Comparison of ENCODE assay signal across 8 cellular contexts in genomic region chr1:167715653-167716302, GRCh38. TPM values are rescaled to one million over a fixed set of nuclear protein-coding genes. Genes with fewer than 3 reads are reported as not detected.
A peak's percentile ranks its signal among the peaks of the same experiment; 100 is the strongest.
DNase-seq lines count a peak whose midpoint lies in the region; ATAC-seq and TF ChIP-seq lines count a peak whose summit lies in the region.

No MANE protein-coding gene starts in this region.

- H3K4me3 ChIP-seq in Panc1 (ENCODE audit: low read depth in 2 of 2, low read length in 2 of 2) (peak overlapping the region; percentile 92 to 94), esophagus muscularis mucosa (peak overlapping the region; percentile 61 to 81 (median 71)), trophoblast cell (ENCODE audit: low read depth, low read length) (no peak overlapping the region)

- peaks cover 8% of the 10 kb centered on the region; the same call in 1 of the 2 replicates for H3K4me1 ChIP-seq in Panc1 (ENCODE audit: control insufficient read depth, insufficient read depth, low read length)
- peaks cover 8 to 27% (median 23%) of the 10 kb centered on the region in 4 donors for H3K4me1 ChIP-seq in esophagus muscularis mucosa
- peaks cover 15 to 22% of the 10 kb centered on the region in 2 experiments for H3K4me1 ChIP-seq in trophoblast cell (ENCODE audit: control insufficient read depth in 1 of 2, insufficient read depth in 2 of 2, low read length in 2 of 2)

- no peak for TF ChIP-seq EP300 in esophagus muscularis mucosa (IDR thresholded peaks at IDR 0.05)

- H3K27ac ChIP-seq in Panc1 (ENCODE audit: low read length) (peak overlapping the region; percentile 81), esophagus muscularis mucosa (replicated peaks in 1 of 4) (peak overlapping the region; percentile 87 to 94 (median 90)), trophoblast cell (ENCODE audit: low read depth, low read length) (peak overlapping the region; percentile 73)

- no peak overlapping the region for H2BK120ac ChIP-seq in trophoblast cell (ENCODE audit: insufficient read depth, low read length, poor library complexity)

- H3K4me2 ChIP-seq in trophoblast cell (ENCODE audit: low read length): peak overlapping the region; percentile 62

- H3K27me3 ChIP-seq in Panc1 (ENCODE audit: control insufficient read depth, insufficient read depth, low read length): no peaks in the 10 kb centered on the region
- no peaks in the 10 kb centered on the region for H3K27me3 ChIP-seq in esophagus muscularis mucosa
- no peaks in the 10 kb centered on the region for H3K27me3 ChIP-seq in trophoblast cell (ENCODE audit: insufficient read depth, low read length)

- no peak overlapping the region for H3K23ac ChIP-seq in trophoblast cell (ENCODE audit: low read length)

- BruUV-seq in Panc1 (replicated peaks; lab: Mats Ljungman, UMichigan): no TSS peak

- TF ChIP-seq CTCF in Panc1 (IDR thresholded peaks at IDR 0.05) (peak; percentile 48), esophagus muscularis mucosa (IDR thresholded peaks at IDR 0.05) (no peak)

- H4K12ac ChIP-seq in trophoblast cell (ENCODE audit: low read depth, low read length): no peak overlapping the region

- intact Hi-C loops in Right ventricle myocardium superior (cut with DNase I) (no loop called here), cardiac septum (cut with DNase I) (loop anchor here (2.0 kb wide), 2 partner anchors 81 to 219 kb away; no protein-coding TSS in a partner anchor), Panc1 (cut with micrococcal nuclease; ENCODE audit: unreplicated experiment) (no loop called here), esophagus muscularis mucosa (cut with DNase I) (loop anchor here (2.0 kb wide), 1 partner anchor 221 kb away; the partner anchor contains the start of genes DCAF6 and MPC2)

- CTCF ChIA-PET in Panc1 (lab: Charles Lee): interaction anchor here (0.6 to 0.7 kb wide), 3 partner anchors 40 to 87 kb away, joined by 3 to 14 read pairs (median 6); no protein-coding TSS in a partner anchor

- no peak overlapping the region for H2BK5ac ChIP-seq in trophoblast cell (ENCODE audit: low read depth, low read length, poor library complexity)

- no peak overlapping the region for H3K14ac ChIP-seq in trophoblast cell (ENCODE audit: low read length)

- in situ Hi-C loops in Panc1 (cut with HindIII; ENCODE audit: low pct_unique_long_range_greater_than_20kb, low sequenced_read_pairs): no loop called here

- no peak overlapping the region for H2AFZ ChIP-seq in trophoblast cell (ENCODE audit: insufficient read depth, low read length, poor library complexity)

- DNase-seq in Right ventricle myocardium superior: no peak
- no peak for DNase-seq in cardiac septum (ENCODE audit: low spot score)
- DNase-seq in Panc1 (ENCODE audit: low read depth, low spot score): no peak
- DNase-seq in esophagus muscularis mucosa (ENCODE audit: extremely low spot score): no peak
- no peak for DNase-seq in trophoblast cell
- DNase-seq in NCI-H1436 (lab: John Stamatoyannopoulos, UW): no peak
- DNase-seq in NCI-H1048 (lab: John Stamatoyannopoulos, UW): no peak
- DNase-seq in DMS114 treated with DMSO at 0.1 percent for 48 hours (lab: John Stamatoyannopoulos, UW; ENCODE audit: unreplicated experiment): no peak

- H2BK12ac ChIP-seq in trophoblast cell (ENCODE audit: low read length): no peak overlapping the region

- no peak overlapping the region for H3K4ac ChIP-seq in trophoblast cell (ENCODE audit: low read depth, low read length)

- H2AK5ac ChIP-seq in trophoblast cell (ENCODE audit: low read length): no peak overlapping the region

- under 1% methylated on average over 13 of the region's 13 CpGs for WGBS in esophagus muscularis mucosa
- WGBS in trophoblast cell (ENCODE audit: extremely low coverage, insufficient coverage, insufficient read length): no CpG with 5 or more reads among the region's 13 CpGs

- H3K9ac ChIP-seq in trophoblast cell (ENCODE audit: low read length): no peak overlapping the region

- ATAC-seq in Right ventricle myocardium superior (ENCODE audit: poor library complexity) (peak; percentile 7), Panc1 (no peak)

- peaks cover 33% of the 10 kb centered on the region for H3K79me1 ChIP-seq in trophoblast cell (ENCODE audit: low read length)

- H3K36me3 ChIP-seq in Panc1 (ENCODE audit: control insufficient read depth, insufficient read depth, low read length) (no peaks in the 10 kb centered on the region), esophagus muscularis mucosa (no peaks in the 10 kb centered on the region), trophoblast cell (ENCODE audit: control insufficient read depth in 1 of 2, insufficient read depth in 2 of 2, low read length in 2 of 2) (no peaks in the 10 kb centered on the region)

- H3K9me3 ChIP-seq in Panc1 (ENCODE audit: control insufficient read depth, insufficient read depth, low read depth, low read length) (no peaks in the 10 kb centered on the region), esophagus muscularis mucosa (no peaks in the 10 kb centered on the region), trophoblast cell (ENCODE audit: insufficient read depth, low read depth, low read length) (no peaks in the 10 kb centered on the region)

- H3K18ac ChIP-seq in trophoblast cell (ENCODE audit: low read length): no peak overlapping the region

- H3K79me2 ChIP-seq in trophoblast cell (ENCODE audit: control insufficient read depth, insufficient read depth, low read length, poor library complexity): peaks cover 10% of the 10 kb centered on the region

- POLR2A ChIA-PET in Panc1 (lab: Charles Lee): interaction anchor here (0.5 to 0.7 kb wide), 2 partner anchors 373 to 1268 kb away, joined by 3 to 10 read pairs; no protein-coding TSS in a partner anchor

- no peak for TF ChIP-seq POLR2A in esophagus muscularis mucosa (IDR thresholded peaks at IDR 0.05; ENCODE audit: low read depth)

- H4K8ac ChIP-seq in trophoblast cell (ENCODE audit: low read depth, low read length): no peak overlapping the region

- no peak overlapping the region for H4K91ac ChIP-seq in trophoblast cell (ENCODE audit: low read depth, low read length)

RNA-seq across cellular contexts. Expression of gene MPZL1, which starts 6.0 kb away (rescaled TPM):
- 34.4 TPM for total RNA-seq in Right ventricle myocardium superior
- 35.7 TPM for total RNA-seq in cardiac septum
- total RNA-seq in Panc1 (2021; ENCODE audit: unreplicated experiment): 72.0 TPM
- polyA plus RNA-seq in Panc1 (2012; ENCODE audit: insufficient read length): 39.0 TPM
- 100 to 1,000 TPM in 2 of 4 donors, 10 to 100 TPM in 2; 72.7 to 130 (median 107) TPM for total RNA-seq in esophagus muscularis mucosa
- polyA plus RNA-seq in trophoblast cell (2013): 335 and 346 TPM in 2 replicates

Comparison
In these comparisons a context has a peak if more than half of its experiments do, and no peak if none do; other contexts are left out.
1. intact Hi-C loops: an anchor here in cardiac septum (2.0 kb wide) and esophagus muscularis mucosa (2.0 kb wide); none called in Right ventricle myocardium superior and Panc1.